12 cellular contexts compared by ENCODE assay signal in the genomic region with DNA sequence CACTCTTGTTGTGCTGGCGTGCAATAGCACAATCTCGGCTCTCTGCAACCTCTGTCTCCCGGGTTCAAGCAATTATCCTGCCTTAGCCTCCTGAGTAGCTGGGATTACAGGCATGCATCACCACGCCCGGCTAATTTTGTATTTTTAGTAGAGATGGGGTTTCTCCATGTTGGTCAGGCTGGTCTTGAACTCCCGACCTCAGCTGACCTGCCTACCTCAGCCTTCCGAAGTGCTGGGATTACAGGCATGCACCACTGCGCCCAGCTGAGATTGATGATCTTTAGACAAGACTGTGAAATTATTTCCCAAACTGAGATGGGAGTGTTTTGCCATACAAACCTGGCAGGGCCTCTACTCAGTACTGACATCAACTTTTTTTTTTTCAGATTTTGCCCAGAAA. TPM values are rescaled to one million over a fixed set of nuclear protein-coding genes. Genes with fewer than 3 reads are reported as not detected.
"Had no signal": no experiment of that assay in that cellular context is flagged by ENCODE, and none has a peak within 500 bp of the region (broad histone marks: within the 10 kb centered on the region; RNA-seq: fewer than 3 reads in every experiment).

No MANE protein-coding gene starts in this region.

RNA-seq across cellular contexts. Expression of a gene that starts 27.8 kb away (rescaled TPM):
- total RNA-seq: naive thymus-derived CD4-positive, alpha-beta T cell; natural killer cell; osteoblast; pulmonary artery endothelial cell; right atrium auricular region; sciatic nerve; smooth muscle cell; spleen; suprapubic skin; transverse colon; upper lobe of right lung; urinary bladder had no signal

RNA-seq across cellular contexts. Expression of a gene that starts 44.4 kb away (rescaled TPM):
- total RNA-seq: naive thymus-derived CD4-positive, alpha-beta T cell; natural killer cell; osteoblast; sciatic nerve; smooth muscle cell; upper lobe of right lung had no signal
